23 cellular contexts compared by ENCODE assay signal in the genomic region with DNA sequence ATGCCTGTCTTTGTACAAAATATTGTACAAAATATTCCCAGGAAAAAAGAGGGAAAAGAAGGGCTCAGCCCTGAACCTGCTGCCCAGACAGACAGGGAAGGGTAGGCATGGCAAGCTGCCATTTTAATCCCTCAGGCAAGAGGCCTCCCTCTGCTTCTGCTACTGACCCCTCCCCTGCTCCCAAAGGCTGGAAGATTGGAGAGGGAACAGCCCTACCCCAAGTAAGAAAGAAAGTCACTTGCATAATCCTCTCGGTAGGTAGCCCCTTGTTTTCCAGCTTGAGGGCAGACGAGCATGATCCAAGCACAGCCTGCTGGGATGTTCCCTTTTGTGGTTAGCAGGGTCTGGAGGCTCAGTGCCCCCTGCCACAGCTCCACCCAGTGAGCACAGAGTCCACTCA. TPM values are rescaled to one million over a fixed set of nuclear protein-coding genes. Genes with fewer than 3 reads are reported as not detected.
DNase-seq lines count a peak whose midpoint lies in the region; ATAC-seq and TF ChIP-seq lines count a peak whose summit lies in the region.
"Had no signal": no experiment of that assay in that cellular context is flagged by ENCODE, and none has a peak within 500 bp of the region (broad histone marks: within the 10 kb centered on the region; RNA-seq: fewer than 3 reads in every experiment).

No MANE protein-coding gene starts in this region.

- H2AK5ac ChIP-seq in mesendoderm (ENCODE audit: low read length), result no peak overlapping the region

- no peak overlapping the region for H2AFZ ChIP-seq in osteoblast (ENCODE audit: low read length)

- peak; percentile 91 for ATAC-seq in WTC11
- ATAC-seq in HG02623 (IDR thresholded peaks at IDR 0.05; ENCODE audit: unreplicated experiment), result no peak
- no peak for ATAC-seq in HG03095 (IDR thresholded peaks at IDR 0.05; ENCODE audit: unreplicated experiment)
- ATAC-seq: CD8-positive, alpha-beta T cell had no signal

- no peak overlapping the region for H3K23ac ChIP-seq in mesendoderm (ENCODE audit: low read length)

- H3K4me1 Mint-ChIP-seq in WTC11, result peaks cover 23% of the 10 kb centered on the region

- H3K56ac ChIP-seq in mesendoderm (ENCODE audit: low read length), result peak overlapping the region; percentile 7

- H3K27ac ChIP-seq in HEK293 (ENCODE audit: extremely low read depth, low read depth, low read length) (no peak overlapping the region), mesendoderm (ENCODE audit: low read depth, low read length) (no peak overlapping the region), osteoblast (ENCODE audit: low read depth, low read length) (no peak overlapping the region)
- H3K27ac ChIP-seq: HL-60 had no signal

- H2BK5ac ChIP-seq in mesendoderm (ENCODE audit: low read length), result no peak overlapping the region

- H4K8ac ChIP-seq in mesendoderm (ENCODE audit: low read depth, low read length), result no peak overlapping the region

- no peaks in the 10 kb centered on the region for H3K79me2 ChIP-seq in mesendoderm (ENCODE audit: control insufficient read depth, insufficient read depth, low read length)
- H3K79me2 ChIP-seq in osteoblast (ENCODE audit: insufficient read depth, low read length), result no peaks in the 10 kb centered on the region

- H2BK120ac ChIP-seq in mesendoderm (ENCODE audit: low read depth, low read length), result no peak overlapping the region

- H3K9me3 ChIP-seq in HEK293 (ENCODE audit: control insufficient read depth, insufficient read depth, low read depth, low read length) (no peaks in the 10 kb centered on the region), osteoblast (ENCODE audit: low read depth, low read length) (no peaks in the 10 kb centered on the region)
- H3K9me3 ChIP-seq: BLaER1, MG63, SK-N-SH had no signal

- WGBS in mesendoderm (ENCODE audit: extremely low coverage, insufficient coverage, low lambda C conversion rate), result no CpG with 5 or more reads among the region's 2 CpGs

- no peak overlapping the region for H3K4me3 Mint-ChIP-seq in WTC11
- H3K4me3 Mint-ChIP-seq: CD8-positive, alpha-beta T cell had no signal

- H3K4me2 ChIP-seq in mesendoderm (ENCODE audit: low read length), result no peak overlapping the region
- H3K4me2 ChIP-seq in osteoblast (ENCODE audit: insufficient read depth, low read length), result no peak overlapping the region
- H3K4me2 ChIP-seq: SK-N-SH had no signal

- H2BK15ac ChIP-seq in mesendoderm (replicated peaks; ENCODE audit: low read depth), result no peak overlapping the region

- H3K9ac ChIP-seq in mesendoderm (ENCODE audit: low read length), result no peak overlapping the region
- H3K9ac ChIP-seq: SK-N-SH had no signal

- H3K9me3 Mint-ChIP-seq in WTC11, result no peaks in the 10 kb centered on the region
- H3K9me3 Mint-ChIP-seq: CD8-positive, alpha-beta T cell had no signal

- no peaks in the 10 kb centered on the region for H3K27me3 Mint-ChIP-seq in WTC11 (ENCODE audit: low read depth)

- CTCF ChIA-PET in HEK293 (lab: Yijun Ruan, JAX) (interaction anchor here (0.6 to 1.2 kb wide), 2 partner anchors 47 to 86 kb away, joined by 3 to 7 read pairs; no protein-coding TSS in a partner anchor), WTC11 (lab: Charles Lee) (interaction anchor here (0.8 to 2.6 kb wide), 6 partner anchors 10 to 46 kb away, joined by 3 to 26 read pairs (median 10); partner anchors contain the start of gene ADCY6)

- POLR2A ChIA-PET in HEK293 (lab: Yijun Ruan, JAX) (interaction anchor here (1.2 kb wide), 1 partner anchor 21 kb away, joined by 3 read pairs; the partner anchor contains the start of gene ADCY6), WTC11 (lab: Charles Lee) (interaction anchor here (1.2 kb wide), 1 partner anchor 21 kb away, joined by 4 read pairs; no protein-coding TSS in a partner anchor)

- H3K4me1 ChIP-seq in HEK293 (ENCODE audit: control insufficient read depth, insufficient read depth, low read length) (no peaks in the 10 kb centered on the region), mesendoderm (ENCODE audit: control insufficient read depth, low read depth, low read length) (peaks cover 2% of the 10 kb centered on the region), osteoblast (ENCODE audit: insufficient read depth, low read length) (peaks cover 23% of the 10 kb centered on the region)

- peak; percentile 68 for DNase-seq in ELF-1 (ENCODE audit: low read depth, low spot score)
- DNase-seq in WTC11 (ENCODE audit: low spot score), result no peak
- peak; percentile 59 for DNase-seq in mesendoderm
- no peak for DNase-seq in NCI-H1092 treated with DMSO at 0.1 percent for 48 hours (lab: John Stamatoyannopoulos, UW)
- no peak for DNase-seq in osteoblast (ENCODE audit: insufficient read length, low spot score, missing footprints)
- DNase-seq: Calu3; CD8-positive, alpha-beta T cell; GOT3; Kasumi-1; MG63; NCI-H1048; NCI-H146; NCI-H2029 treated with DMSO at 0.1 percent for 48 hours; NCI-H2171; NCI-H526 treated with DMSO at 0.1 percent for 48 hours; OCI-M1; SHP77 treated with DMSO at 0.1 percent for 48 hours; SK-N-SH had no signal

- H3K27ac Mint-ChIP-seq in WTC11, result no peak overlapping the region
- H3K27ac Mint-ChIP-seq: CD8-positive, alpha-beta T cell had no signal

- no peak overlapping the region for H3K4ac ChIP-seq in mesendoderm (ENCODE audit: low read depth, low read length)

- no peak overlapping the region for H3K18ac ChIP-seq in mesendoderm (ENCODE audit: low read length)

- H3K4me3 ChIP-seq in HEK293 (ENCODE audit: low read depth, low read length) (no peak overlapping the region), mesendoderm (ENCODE audit: low read length) (no peak overlapping the region), osteoblast (ENCODE audit: insufficient read depth, low read length) (no peak overlapping the region)
- H3K4me3 ChIP-seq: BLaER1, MG63 had no signal

- no peak overlapping the region for H4K5ac ChIP-seq in mesendoderm (ENCODE audit: low read length)

- peaks cover 13 to 75% of the 10 kb centered on the region in 2 experiments for H3K36me3 ChIP-seq in HEK293 (ENCODE audit: control insufficient read depth in 2 of 2, insufficient read depth in 1 of 2, low read length in 2 of 2)
- no peaks in the 10 kb centered on the region for H3K36me3 ChIP-seq in mesendoderm (ENCODE audit: control insufficient read depth, insufficient read depth, low read length)
- H3K36me3 ChIP-seq in osteoblast (ENCODE audit: insufficient read depth, low read length), result peaks cover 52% of the 10 kb centered on the region

- H4K20me1 ChIP-seq in osteoblast (ENCODE audit: insufficient read depth, low read length), result peaks cover 22% of the 10 kb centered on the region
- H4K20me1 ChIP-seq: BLaER1 had no signal

- H3K79me1 ChIP-seq in mesendoderm (ENCODE audit: low read length), result no peaks in the 10 kb centered on the region

- TF ChIP-seq CTCF in HEK293 (tag by site-specific recombination; IDR thresholded peaks at IDR 0.05), result no peak
- TF ChIP-seq CTCF in WTC11 (IDR thresholded peaks at IDR 0.05), result no peak
- TF ChIP-seq CTCF in osteoblast (IDR thresholded peaks at IDR 0.05; ENCODE audit: extremely low read depth, low read depth, low read length), result no peak

- H3K27me3 ChIP-seq in mesendoderm (ENCODE audit: insufficient read depth, low read length, poor library complexity) (no peaks in the 10 kb centered on the region), osteoblast (ENCODE audit: insufficient read depth, low read length) (no peaks in the 10 kb centered on the region)
- H3K27me3 ChIP-seq: BLaER1, MG63 had no signal

- peaks cover 9% of the 10 kb centered on the region for H3K36me3 Mint-ChIP-seq in WTC11
- H3K36me3 Mint-ChIP-seq: CD8-positive, alpha-beta T cell had no signal

TF ChIP-seq in HEK293, 187 proteins besides CTCF, POLR2A, EP300 and RAD21 (continues in another document):
- peak; percentile 76 for TF ChIP-seq ZIC2 (tag by site-specific recombination; IDR thresholded peaks at IDR 0.05)

TF ChIP-seq in WTC11, 78 proteins besides CTCF, POLR2A, EP300 and RAD21:
- TF ChIP-seq MAX (CRISPR knock-in tag; IDR thresholded peaks at IDR 0.05), result peak; percentile 32; the same call in 1 of the 2 replicates
- TF ChIP-seq, protein P1, sequence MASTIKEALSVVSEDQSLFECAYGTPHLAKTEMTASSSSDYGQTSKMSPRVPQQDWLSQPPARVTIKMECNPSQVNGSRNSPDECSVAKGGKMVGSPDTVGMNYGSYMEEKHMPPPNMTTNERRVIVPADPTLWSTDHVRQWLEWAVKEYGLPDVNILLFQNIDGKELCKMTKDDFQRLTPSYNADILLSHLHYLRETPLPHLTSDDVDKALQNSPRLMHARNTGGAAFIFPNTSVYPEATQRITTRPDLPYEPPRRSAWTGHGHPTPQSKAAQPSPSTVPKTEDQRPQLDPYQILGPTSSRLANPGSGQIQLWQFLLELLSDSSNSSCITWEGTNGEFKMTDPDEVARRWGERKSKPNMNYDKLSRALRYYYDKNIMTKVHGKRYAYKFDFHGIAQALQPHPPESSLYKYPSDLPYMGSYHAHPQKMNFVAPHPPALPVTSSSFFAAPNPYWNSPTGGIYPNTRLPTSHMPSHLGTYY (CRISPR knock-in tag; IDR thresholded peaks at IDR 0.05), result no peak
- 0 out of 2 replicates have a peak, but pooled peaks have one; percentile 6 for TF ChIP-seq ZNF121 (CRISPR knock-in tag; IDR thresholded peaks at IDR 0.05)

RNA-seq across cellular contexts. Expression of gene ADCY6, which starts 20.7 kb away (rescaled TPM):
- 11.9 to 12.8 TPM (median 12.2 TPM) in 3 replicates for total RNA-seq in WTC11 (2021)
- polyA plus RNA-seq in mesendoderm (2013, experiment 1 of 2), result 2.0 TPM
- 2.2 TPM for polyA plus RNA-seq in mesendoderm (2013, experiment 2 of 2)
- 30.8 and 33.0 TPM in 2 replicates for total RNA-seq in osteoblast
- total RNA-seq: CD8-positive, alpha-beta T cell had no signal

RNA-seq across cellular contexts. Expression of gene CACNB3, which starts 50.1 kb away (rescaled TPM):
- total RNA-seq in WTC11 (2021), result 15.0 to 17.3 TPM (median 17.0 TPM) in 3 replicates
- 1.3 TPM for polyA plus RNA-seq in mesendoderm (2013, experiment 1 of 2)
- 1.8 TPM for polyA plus RNA-seq in mesendoderm (2013, experiment 2 of 2)
- total RNA-seq in osteoblast, result 10.9 and 15.2 TPM in 2 replicates

RNA-seq across cellular contexts. Expression of gene CCNT1, which starts 51.6 kb away (rescaled TPM):
- total RNA-seq in WTC11 (2021) (34.3 to 42.0 TPM (median 41.8 TPM) in 3 replicates), osteoblast (25.0 and 32.1 TPM in 2 replicates)
- polyA plus RNA-seq in mesendoderm (2013, experiment 1 of 2), result 16.8 TPM
- 15.6 TPM for polyA plus RNA-seq in mesendoderm (2013, experiment 2 of 2)

Comparison
In these comparisons a context has a peak if more than half of its experiments do, and no peak if none do; other contexts are left out.
1. DNase-seq: peak in ELF-1 (single experiment) and mesendoderm (single experiment); none in WTC11 (single experiment), NCI-H1092 treated with DMSO at 0.1 percent for 48 hours (single experiment) and osteoblast (single experiment).